ENCODE assay signal across 1 cellular context in the genomic region with DNA sequence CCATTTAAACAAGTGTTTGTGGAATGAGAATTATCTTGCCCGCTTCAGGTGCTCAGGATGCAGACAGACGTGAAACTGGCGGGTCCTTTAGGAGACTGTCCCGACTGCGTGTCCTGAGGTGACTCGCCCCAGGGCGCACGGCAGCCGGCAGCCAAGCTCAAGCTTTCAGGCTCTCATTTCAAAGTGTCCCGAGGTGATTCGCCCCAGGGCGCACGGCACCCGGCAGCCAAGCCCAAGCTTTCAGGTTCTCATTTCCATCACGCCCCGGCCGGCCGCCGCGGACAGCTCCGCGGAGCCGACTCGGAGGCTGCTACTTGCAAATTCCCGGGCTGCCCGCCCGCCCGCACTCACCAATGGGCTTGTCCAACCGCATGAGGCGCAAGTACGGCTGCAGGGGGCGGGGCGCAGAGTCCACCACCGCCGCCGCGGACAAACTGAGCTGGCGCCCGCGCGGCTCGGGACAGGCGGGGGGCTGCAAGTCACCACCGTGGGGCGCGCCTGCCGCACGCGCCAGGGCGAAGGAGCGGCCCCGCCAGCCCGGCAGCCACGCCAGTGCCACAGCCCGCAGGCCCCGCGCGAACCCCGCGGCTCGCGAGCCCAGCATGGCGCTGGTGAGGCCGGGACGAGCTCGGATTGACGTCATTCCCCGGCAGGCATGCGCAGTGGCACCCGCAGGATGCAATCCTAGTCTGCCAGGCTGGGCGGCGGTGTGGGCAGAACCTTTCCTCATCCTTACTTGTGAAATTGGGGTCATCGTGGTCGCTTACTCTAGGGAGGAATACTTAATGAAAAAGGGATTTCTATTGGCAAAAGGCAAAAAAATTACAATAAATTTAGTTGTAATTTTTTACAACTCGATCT.
TF ChIP-seq lines count a peak whose summit lies in the region.

A gene with protein sequence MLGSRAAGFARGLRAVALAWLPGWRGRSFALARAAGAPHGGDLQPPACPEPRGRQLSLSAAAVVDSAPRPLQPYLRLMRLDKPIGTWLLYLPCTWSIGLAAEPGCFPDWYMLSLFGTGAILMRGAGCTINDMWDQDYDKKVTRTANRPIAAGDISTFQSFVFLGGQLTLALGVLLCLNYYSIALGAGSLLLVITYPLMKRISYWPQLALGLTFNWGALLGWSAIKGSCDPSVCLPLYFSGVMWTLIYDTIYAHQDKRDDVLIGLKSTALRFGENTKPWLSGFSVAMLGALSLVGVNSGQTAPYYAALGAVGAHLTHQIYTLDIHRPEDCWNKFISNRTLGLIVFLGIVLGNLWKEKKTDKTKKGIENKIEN (minus strand): TSS at position 638 of the 861 bp plus-strand sequence. CDS start 34 bp downstream, at position 604.

TF ChIP-seq in HepG2, 621 proteins besides CTCF, POLR2A, EP300 and RAD21 (continued from another document and continues in another):
- TF ChIP-seq, protein P1, sequence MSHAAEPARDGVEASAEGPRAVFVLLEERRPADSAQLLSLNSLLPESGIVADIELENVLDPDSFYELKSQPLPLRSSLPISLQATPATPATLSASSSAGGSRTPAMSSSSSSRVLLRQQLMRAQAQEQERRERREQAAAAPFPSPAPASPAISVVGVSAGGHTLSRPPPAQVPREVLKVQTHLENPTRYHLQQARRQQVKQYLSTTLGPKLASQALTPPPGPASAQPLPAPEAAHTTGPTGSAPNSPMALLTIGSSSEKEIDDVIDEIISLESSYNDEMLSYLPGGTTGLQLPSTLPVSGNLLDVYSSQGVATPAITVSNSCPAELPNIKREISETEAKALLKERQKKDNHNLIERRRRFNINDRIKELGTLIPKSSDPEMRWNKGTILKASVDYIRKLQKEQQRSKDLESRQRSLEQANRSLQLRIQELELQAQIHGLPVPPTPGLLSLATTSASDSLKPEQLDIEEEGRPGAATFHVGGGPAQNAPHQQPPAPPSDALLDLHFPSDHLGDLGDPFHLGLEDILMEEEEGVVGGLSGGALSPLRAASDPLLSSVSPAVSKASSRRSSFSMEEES (CRISPR knock-in tag; IDR thresholded peaks at IDR 0.05): no peak
- TF ChIP-seq MAFF (IDR thresholded peaks at IDR 0.05; ENCODE audit: low read depth, low read length) (no peak), ZNF207 (IDR thresholded peaks at IDR 0.05; ENCODE audit: borderline replicate concordance) (no peak), CEBPB (IDR thresholded peaks at IDR 0.05; ENCODE audit: borderline replicate concordance, low read depth, low read length) (peak; percentile 74; the same call in 1 of the 2 replicates), YY1 (IDR thresholded peaks at IDR 0.05; ENCODE audit: insufficient read depth, insufficient replicate concordance, low read depth, low read length) (peak; percentile 89), ZNF496 (CRISPR knock-in tag; IDR thresholded peaks at IDR 0.05; ENCODE audit: insufficient replicate concordance) (no peak), ZNF761 (CRISPR knock-in tag; conservative IDR thresholded peaks at IDR 0.05) (peak; percentile 97), TARDBP (CRISPR knock-in tag; IDR thresholded peaks at IDR 0.05) (no peak), KMT2B (CRISPR knock-in tag; IDR thresholded peaks at IDR 0.05) (peak; percentile 73), SMAD1 (CRISPR knock-in tag; IDR thresholded peaks at IDR 0.05; ENCODE audit: borderline replicate concordance, low read depth) (peak; percentile 85; the same call in 1 of the 2 replicates), ZNF333 (CRISPR knock-in tag; IDR thresholded peaks at IDR 0.05; ENCODE audit: borderline replicate concordance) (no peak), ZSCAN12 (CRISPR knock-in tag; IDR thresholded peaks at IDR 0.05) (0 out of 2 replicates have a peak, but pooled peaks have one; percentile 74), MEIS1 (CRISPR knock-in tag; IDR thresholded peaks at IDR 0.05; ENCODE audit: borderline replicate concordance) (0 out of 2 replicates have a peak, but pooled peaks have one; percentile 60), ADNP (CRISPR knock-in tag; IDR thresholded peaks at IDR 0.05) (no peak), ZBTB20 (CRISPR knock-in tag; IDR thresholded peaks at IDR 0.05; ENCODE audit: borderline replicate concordance, low read depth) (no peak), ZNF747 (CRISPR knock-in tag; IDR thresholded peaks at IDR 0.05; ENCODE audit: borderline replicate concordance) (0 out of 2 replicates have a peak, but pooled peaks have one; percentile 37), NFKB2 (CRISPR knock-in tag; IDR thresholded peaks at IDR 0.05; ENCODE audit: borderline replicate concordance) (peak; percentile 88; the same call in 1 of the 2 replicates), ZKSCAN1 (IDR thresholded peaks at IDR 0.05; ENCODE audit: low read length) (no peak; the same call in 1 of the 2 replicates), HNF4G (IDR thresholded peaks at IDR 0.05; ENCODE audit: borderline replicate concordance, low read depth, low read length) (no peak), HNF4G (CRISPR knock-in tag; IDR thresholded peaks at IDR 0.05; ENCODE audit: borderline replicate concordance, low read depth) (0 out of 2 replicates have a peak, but pooled peaks have one; percentile 33), ZNF138 (CRISPR knock-in tag; IDR thresholded peaks at IDR 0.05; ENCODE audit: low read depth) (peak; percentile 82; the same call in 1 of the 2 replicates), ZC3H13 (CRISPR knock-in tag; IDR thresholded peaks at IDR 0.05) (peak; percentile 81; the same call in 1 of the 2 replicates), CAMTA2 (CRISPR knock-in tag; IDR thresholded peaks at IDR 0.05; ENCODE audit: borderline replicate concordance) (no peak), RAD51 (IDR thresholded peaks at IDR 0.05; ENCODE audit: borderline replicate concordance) (no peak), RFXAP (CRISPR knock-in tag; IDR thresholded peaks at IDR 0.05; ENCODE audit: borderline replicate concordance) (peak; percentile 86; the same call in 1 of the 2 replicates)
- TF ChIP-seq, protein P2, sequence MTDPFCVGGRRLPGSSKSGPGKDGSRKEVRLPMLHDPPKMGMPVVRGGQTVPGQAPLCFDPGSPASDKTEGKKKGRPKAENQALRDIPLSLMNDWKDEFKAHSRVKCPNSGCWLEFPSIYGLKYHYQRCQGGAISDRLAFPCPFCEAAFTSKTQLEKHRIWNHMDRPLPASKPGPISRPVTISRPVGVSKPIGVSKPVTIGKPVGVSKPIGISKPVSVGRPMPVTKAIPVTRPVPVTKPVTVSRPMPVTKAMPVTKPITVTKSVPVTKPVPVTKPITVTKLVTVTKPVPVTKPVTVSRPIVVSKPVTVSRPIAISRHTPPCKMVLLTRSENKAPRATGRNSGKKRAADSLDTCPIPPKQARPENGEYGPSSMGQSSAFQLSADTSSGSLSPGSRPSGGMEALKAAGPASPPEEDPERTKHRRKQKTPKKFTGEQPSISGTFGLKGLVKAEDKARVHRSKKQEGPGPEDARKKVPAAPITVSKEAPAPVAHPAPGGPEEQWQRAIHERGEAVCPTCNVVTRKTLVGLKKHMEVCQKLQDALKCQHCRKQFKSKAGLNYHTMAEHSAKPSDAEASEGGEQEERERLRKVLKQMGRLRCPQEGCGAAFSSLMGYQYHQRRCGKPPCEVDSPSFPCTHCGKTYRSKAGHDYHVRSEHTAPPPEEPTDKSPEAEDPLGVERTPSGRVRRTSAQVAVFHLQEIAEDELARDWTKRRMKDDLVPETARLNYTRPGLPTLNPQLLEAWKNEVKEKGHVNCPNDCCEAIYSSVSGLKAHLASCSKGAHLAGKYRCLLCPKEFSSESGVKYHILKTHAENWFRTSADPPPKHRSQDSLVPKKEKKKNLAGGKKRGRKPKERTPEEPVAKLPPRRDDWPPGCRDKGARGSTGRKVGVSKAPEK (CRISPR knock-in tag; IDR thresholded peaks at IDR 0.05; ENCODE audit: borderline replicate concordance): peak; percentile 16; the same call in 1 of the 2 replicates
- TF ChIP-seq, protein P3, sequence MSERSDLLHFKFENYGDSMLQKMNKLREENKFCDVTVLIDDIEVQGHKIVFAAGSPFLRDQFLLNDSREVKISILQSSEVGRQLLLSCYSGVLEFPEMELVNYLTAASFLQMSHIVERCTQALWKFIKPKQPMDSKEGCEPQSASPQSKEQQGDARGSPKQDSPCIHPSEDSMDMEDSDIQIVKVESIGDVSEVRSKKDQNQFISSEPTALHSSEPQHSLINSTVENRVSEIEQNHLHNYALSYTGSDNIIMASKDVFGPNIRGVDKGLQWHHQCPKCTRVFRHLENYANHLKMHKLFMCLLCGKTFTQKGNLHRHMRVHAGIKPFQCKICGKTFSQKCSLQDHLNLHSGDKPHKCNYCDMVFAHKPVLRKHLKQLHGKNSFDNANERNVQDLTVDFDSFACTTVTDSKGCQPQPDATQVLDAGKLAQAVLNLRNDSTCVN (CRISPR knock-in tag; IDR thresholded peaks at IDR 0.05; ENCODE audit: borderline replicate concordance): 0 out of 2 replicates have a peak, but pooled peaks have one; percentile 14
- TF ChIP-seq, protein P4, sequence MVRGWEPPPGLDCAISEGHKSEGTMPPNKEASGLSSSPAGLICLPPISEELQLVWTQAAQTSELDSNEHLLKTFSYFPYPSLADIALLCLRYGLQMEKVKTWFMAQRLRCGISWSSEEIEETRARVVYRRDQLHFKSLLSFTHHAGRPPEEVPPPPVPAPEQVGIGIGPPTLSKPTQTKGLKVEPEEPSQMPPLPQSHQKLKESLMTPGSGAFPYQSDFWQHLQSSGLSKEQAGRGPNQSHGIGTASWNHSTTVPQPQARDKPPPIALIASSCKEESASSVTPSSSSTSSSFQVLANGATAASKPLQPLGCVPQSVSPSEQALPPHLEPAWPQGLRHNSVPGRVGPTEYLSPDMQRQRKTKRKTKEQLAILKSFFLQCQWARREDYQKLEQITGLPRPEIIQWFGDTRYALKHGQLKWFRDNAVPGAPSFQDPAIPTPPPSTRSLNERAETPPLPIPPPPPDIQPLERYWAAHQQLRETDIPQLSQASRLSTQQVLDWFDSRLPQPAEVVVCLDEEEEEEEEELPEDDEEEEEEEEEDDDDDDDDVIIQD (CRISPR knock-in tag; IDR thresholded peaks at IDR 0.05; ENCODE audit: low read depth): peak; percentile 73; the same call in 1 of the 2 replicates
- TF ChIP-seq, protein P5, sequence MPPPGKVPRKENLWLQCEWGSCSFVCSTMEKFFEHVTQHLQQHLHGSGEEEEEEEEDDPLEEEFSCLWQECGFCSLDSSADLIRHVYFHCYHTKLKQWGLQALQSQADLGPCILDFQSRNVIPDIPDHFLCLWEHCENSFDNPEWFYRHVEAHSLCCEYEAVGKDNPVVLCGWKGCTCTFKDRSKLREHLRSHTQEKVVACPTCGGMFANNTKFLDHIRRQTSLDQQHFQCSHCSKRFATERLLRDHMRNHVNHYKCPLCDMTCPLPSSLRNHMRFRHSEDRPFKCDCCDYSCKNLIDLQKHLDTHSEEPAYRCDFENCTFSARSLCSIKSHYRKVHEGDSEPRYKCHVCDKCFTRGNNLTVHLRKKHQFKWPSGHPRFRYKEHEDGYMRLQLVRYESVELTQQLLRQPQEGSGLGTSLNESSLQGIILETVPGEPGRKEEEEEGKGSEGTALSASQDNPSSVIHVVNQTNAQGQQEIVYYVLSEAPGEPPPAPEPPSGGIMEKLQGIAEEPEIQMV (CRISPR knock-in tag; IDR thresholded peaks at IDR 0.05; ENCODE audit: low read depth): peak; percentile 69; the same call in 1 of the 2 replicates
- TF ChIP-seq, protein P6, sequence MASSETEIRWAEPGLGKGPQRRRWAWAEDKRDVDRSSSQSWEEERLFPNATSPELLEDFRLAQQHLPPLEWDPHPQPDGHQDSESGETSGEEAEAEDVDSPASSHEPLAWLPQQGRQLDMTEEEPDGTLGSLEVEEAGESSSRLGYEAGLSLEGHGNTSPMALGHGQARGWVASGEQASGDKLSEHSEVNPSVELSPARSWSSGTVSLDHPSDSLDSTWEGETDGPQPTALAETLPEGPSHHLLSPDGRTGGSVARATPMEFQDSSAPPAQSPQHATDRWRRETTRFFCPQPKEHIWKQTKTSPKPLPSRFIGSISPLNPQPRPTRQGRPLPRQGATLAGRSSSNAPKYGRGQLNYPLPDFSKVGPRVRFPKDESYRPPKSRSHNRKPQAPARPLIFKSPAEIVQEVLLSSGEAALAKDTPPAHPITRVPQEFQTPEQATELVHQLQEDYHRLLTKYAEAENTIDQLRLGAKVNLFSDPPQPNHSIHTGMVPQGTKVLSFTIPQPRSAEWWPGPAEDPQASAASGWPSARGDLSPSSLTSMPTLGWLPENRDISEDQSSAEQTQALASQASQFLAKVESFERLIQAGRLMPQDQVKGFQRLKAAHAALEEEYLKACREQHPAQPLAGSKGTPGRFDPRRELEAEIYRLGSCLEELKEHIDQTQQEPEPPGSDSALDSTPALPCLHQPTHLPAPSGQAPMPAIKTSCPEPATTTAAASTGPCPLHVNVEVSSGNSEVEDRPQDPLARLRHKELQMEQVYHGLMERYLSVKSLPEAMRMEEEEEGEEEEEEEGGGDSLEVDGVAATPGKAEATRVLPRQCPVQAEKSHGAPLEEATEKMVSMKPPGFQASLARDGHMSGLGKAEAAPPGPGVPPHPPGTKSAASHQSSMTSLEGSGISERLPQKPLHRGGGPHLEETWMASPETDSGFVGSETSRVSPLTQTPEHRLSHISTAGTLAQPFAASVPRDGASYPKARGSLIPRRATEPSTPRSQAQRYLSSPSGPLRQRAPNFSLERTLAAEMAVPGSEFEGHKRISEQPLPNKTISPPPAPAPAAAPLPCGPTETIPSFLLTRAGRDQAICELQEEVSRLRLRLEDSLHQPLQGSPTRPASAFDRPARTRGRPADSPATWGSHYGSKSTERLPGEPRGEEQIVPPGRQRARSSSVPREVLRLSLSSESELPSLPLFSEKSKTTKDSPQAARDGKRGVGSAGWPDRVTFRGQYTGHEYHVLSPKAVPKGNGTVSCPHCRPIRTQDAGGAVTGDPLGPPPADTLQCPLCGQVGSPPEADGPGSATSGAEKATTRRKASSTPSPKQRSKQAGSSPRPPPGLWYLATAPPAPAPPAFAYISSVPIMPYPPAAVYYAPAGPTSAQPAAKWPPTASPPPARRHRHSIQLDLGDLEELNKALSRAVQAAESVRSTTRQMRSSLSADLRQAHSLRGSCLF (CRISPR knock-in tag; IDR thresholded peaks at IDR 0.05; ENCODE audit: borderline replicate concordance): no peak
- TF ChIP-seq, protein P7, sequence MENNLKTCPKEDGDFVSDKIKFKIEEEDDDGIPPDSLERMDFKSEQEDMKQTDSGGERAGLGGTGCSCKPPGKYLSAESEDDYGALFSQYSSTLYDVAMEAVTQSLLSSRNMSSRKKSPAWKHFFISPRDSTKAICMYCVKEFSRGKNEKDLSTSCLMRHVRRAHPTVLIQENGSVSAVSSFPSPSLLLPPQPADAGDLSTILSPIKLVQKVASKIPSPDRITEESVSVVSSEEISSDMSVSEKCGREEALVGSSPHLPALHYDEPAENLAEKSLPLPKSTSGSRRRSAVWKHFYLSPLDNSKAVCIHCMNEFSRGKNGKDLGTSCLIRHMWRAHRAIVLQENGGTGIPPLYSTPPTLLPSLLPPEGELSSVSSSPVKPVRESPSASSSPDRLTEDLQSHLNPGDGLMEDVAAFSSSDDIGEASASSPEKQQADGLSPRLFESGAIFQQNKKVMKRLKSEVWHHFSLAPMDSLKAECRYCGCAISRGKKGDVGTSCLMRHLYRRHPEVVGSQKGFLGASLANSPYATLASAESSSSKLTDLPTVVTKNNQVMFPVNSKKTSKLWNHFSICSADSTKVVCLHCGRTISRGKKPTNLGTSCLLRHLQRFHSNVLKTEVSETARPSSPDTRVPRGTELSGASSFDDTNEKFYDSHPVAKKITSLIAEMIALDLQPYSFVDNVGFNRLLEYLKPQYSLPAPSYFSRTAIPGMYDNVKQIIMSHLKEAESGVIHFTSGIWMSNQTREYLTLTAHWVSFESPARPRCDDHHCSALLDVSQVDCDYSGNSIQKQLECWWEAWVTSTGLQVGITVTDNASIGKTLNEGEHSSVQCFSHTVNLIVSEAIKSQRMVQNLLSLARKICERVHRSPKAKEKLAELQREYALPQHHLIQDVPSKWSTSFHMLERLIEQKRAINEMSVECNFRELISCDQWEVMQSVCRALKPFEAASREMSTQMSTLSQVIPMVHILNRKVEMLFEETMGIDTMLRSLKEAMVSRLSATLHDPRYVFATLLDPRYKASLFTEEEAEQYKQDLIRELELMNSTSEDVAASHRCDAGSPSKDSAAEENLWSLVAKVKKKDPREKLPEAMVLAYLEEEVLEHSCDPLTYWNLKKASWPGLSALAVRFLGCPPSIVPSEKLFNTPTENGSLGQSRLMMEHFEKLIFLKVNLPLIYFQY (CRISPR knock-in tag; IDR thresholded peaks at IDR 0.05; ENCODE audit: borderline replicate concordance): peak; percentile 26; the same call in 1 of the 2 replicates
